In the genomic region with DNA sequence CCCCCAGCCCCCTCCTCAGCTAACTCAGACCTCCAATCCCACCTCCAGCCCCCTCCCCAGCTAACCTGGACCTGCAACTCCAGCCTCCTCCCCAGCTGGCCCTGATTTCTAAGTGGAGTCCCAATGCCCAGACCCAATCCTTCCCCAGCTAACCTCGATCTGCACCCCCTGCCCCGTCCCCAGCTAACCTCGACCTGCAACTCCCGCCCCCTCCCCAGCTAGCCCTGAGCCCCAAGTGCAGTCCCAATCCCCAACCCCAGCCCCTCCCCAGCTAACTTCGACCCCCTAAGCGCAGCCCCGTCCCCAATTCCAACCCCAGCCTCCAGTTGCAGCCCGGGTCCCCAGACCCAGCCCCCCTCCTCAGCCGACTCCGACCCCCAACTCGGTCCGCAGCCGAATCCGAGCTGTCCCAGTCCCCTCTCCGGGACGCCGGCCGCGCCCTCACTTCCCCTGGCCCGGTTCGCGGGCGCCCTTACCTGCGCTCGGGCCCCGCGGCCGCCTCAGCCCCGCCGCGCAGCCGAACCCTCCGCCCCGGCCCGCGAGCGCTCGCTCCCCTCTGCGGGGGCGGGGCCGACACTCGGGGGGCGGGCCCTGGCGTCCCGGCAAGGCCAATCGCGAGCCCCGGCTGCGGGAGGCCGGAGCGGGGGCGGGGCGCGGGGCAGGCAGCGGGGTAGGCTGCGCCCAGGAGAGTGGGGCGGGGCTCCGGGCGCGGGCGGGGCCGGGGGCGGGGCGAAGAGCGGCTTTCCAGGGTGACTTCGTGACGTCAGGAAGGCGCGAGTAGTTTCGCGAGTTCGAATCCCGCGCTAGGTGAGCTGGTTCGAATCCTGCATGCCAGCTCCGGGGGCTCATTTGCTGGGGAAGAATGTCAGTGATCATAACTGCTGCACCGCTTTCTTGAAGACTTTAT, we compare ENCODE assay signal across 1 cellular context.
TF ChIP-seq lines count a peak whose summit lies in the region.

A gene (minus strand): TSS at position 525 of the 907 bp plus-strand sequence. CDS start 182,006 bp downstream, outside the sequence.

TF ChIP-seq in K562, 482 proteins besides CTCF, POLR2A, EP300 and RAD21 (continued from another document):
- TF ChIP-seq, protein P1, sequence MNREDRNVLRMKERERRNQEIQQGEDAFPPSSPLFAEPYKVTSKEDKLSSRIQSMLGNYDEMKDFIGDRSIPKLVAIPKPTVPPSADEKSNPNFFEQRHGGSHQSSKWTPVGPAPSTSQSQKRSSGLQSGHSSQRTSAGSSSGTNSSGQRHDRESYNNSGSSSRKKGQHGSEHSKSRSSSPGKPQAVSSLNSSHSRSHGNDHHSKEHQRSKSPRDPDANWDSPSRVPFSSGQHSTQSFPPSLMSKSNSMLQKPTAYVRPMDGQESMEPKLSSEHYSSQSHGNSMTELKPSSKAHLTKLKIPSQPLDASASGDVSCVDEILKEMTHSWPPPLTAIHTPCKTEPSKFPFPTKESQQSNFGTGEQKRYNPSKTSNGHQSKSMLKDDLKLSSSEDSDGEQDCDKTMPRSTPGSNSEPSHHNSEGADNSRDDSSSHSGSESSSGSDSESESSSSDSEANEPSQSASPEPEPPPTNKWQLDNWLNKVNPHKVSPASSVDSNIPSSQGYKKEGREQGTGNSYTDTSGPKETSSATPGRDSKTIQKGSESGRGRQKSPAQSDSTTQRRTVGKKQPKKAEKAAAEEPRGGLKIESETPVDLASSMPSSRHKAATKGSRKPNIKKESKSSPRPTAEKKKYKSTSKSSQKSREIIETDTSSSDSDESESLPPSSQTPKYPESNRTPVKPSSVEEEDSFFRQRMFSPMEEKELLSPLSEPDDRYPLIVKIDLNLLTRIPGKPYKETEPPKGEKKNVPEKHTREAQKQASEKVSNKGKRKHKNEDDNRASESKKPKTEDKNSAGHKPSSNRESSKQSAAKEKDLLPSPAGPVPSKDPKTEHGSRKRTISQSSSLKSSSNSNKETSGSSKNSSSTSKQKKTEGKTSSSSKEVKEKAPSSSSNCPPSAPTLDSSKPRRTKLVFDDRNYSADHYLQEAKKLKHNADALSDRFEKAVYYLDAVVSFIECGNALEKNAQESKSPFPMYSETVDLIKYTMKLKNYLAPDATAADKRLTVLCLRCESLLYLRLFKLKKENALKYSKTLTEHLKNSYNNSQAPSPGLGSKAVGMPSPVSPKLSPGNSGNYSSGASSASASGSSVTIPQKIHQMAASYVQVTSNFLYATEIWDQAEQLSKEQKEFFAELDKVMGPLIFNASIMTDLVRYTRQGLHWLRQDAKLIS (CRISPR knock-in tag; IDR thresholded peaks at IDR 0.05) = no peak
- TF ChIP-seq, protein P2, sequence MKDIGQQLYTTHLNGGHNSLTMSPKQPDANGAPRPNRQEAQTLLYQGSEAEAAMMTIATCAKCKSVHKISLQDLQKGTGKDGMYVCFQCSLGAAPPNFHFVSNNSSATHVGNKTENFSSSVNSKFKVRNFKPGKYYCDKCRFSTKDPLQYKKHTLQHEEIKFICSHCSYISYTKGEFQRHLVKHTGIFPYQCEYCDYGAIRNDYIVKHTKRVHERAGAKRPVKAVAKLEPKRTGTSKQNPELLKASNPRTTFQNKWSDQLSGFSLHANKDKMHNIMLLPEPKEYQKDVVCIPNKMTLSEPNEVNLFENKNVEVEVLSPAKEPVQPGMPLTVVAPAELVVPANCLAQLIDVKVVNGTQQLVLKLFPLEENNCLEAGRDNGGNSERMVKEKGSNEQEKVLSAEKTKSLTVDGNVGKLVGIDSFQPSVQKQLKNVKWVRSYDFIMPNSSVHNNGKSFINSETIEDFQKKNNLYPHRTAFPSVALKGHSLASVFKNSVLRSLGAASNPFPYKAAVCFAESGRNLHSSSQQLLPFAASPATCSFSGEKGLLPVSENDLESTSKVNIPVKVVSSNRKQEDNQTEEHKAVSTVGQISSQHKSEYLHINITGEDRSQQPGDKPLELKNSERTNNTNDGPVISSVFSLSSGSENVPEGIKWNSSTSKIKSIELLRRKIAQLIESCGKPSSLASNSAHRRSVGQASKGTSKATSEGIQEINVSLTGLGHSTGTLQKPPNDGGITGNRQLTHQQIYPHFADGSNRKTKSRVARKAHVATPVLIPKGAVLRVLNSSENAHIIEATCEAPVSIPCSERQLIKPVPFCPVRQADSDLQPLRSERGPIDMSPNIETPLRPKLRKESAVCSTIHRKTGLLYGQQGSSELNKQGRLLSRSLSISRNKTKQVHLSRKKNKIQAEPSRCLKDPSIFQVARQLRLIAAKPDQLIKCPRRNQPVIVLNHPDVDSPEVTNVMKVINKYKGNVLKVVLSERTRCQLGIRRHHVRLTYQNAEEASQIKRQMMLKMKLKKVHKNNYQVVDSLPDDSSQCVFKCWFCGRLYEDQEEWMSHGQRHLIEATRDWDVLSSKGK (CRISPR knock-in tag; IDR thresholded peaks at IDR 0.05) = no peak
- no peak for TF ChIP-seq HNRNPH1 (optimal IDR thresholded peaks at IDR 0.05; ENCODE audit: low read depth, low read length)
- TF ChIP-seq ERF (CRISPR knock-in tag; IDR thresholded peaks at IDR 0.05) = no peak
- peak; percentile 51 for TF ChIP-seq RBM25 (IDR thresholded peaks at IDR 0.05; ENCODE audit: low read depth, low read length, severe bottlenecking)
- TF ChIP-seq, protein P3, sequence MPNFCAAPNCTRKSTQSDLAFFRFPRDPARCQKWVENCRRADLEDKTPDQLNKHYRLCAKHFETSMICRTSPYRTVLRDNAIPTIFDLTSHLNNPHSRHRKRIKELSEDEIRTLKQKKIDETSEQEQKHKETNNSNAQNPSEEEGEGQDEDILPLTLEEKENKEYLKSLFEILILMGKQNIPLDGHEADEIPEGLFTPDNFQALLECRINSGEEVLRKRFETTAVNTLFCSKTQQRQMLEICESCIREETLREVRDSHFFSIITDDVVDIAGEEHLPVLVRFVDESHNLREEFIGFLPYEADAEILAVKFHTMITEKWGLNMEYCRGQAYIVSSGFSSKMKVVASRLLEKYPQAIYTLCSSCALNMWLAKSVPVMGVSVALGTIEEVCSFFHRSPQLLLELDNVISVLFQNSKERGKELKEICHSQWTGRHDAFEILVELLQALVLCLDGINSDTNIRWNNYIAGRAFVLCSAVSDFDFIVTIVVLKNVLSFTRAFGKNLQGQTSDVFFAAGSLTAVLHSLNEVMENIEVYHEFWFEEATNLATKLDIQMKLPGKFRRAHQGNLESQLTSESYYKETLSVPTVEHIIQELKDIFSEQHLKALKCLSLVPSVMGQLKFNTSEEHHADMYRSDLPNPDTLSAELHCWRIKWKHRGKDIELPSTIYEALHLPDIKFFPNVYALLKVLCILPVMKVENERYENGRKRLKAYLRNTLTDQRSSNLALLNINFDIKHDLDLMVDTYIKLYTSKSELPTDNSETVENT (CRISPR knock-in tag; IDR thresholded peaks at IDR 0.05) = no peak
- TF ChIP-seq, protein P4, sequence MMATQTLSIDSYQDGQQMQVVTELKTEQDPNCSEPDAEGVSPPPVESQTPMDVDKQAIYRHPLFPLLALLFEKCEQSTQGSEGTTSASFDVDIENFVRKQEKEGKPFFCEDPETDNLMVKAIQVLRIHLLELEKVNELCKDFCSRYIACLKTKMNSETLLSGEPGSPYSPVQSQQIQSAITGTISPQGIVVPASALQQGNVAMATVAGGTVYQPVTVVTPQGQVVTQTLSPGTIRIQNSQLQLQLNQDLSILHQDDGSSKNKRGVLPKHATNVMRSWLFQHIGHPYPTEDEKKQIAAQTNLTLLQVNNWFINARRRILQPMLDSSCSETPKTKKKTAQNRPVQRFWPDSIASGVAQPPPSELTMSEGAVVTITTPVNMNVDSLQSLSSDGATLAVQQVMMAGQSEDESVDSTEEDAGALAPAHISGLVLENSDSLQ (IDR thresholded peaks at IDR 0.05) = no peak
- no peak for TF ChIP-seq NR2C1 (IDR thresholded peaks at IDR 0.05)
- no peak for TF ChIP-seq NR2C1 (tag; IDR thresholded peaks at IDR 0.05)
- TF ChIP-seq ZBTB8A (IDR thresholded peaks at IDR 0.05; ENCODE audit: partially characterized antibody) = no peak
- TF ChIP-seq ZNF184 (CRISPR knock-in tag; IDR thresholded peaks at IDR 0.05) = no peak
- TF ChIP-seq ZNF212 (CRISPR knock-in tag; IDR thresholded peaks at IDR 0.05) = no peak
